1 cellular context compared by ENCODE assay signal in genomic region chr6:6586671-6587526, GRCh38.
TF ChIP-seq lines count a peak whose summit lies in the region.

No MANE protein-coding gene starts in this region.

TF ChIP-seq in GM23338, 12 proteins besides CTCF, POLR2A, EP300 and RAD21 (continued from another document):
- TF ChIP-seq, protein P1, sequence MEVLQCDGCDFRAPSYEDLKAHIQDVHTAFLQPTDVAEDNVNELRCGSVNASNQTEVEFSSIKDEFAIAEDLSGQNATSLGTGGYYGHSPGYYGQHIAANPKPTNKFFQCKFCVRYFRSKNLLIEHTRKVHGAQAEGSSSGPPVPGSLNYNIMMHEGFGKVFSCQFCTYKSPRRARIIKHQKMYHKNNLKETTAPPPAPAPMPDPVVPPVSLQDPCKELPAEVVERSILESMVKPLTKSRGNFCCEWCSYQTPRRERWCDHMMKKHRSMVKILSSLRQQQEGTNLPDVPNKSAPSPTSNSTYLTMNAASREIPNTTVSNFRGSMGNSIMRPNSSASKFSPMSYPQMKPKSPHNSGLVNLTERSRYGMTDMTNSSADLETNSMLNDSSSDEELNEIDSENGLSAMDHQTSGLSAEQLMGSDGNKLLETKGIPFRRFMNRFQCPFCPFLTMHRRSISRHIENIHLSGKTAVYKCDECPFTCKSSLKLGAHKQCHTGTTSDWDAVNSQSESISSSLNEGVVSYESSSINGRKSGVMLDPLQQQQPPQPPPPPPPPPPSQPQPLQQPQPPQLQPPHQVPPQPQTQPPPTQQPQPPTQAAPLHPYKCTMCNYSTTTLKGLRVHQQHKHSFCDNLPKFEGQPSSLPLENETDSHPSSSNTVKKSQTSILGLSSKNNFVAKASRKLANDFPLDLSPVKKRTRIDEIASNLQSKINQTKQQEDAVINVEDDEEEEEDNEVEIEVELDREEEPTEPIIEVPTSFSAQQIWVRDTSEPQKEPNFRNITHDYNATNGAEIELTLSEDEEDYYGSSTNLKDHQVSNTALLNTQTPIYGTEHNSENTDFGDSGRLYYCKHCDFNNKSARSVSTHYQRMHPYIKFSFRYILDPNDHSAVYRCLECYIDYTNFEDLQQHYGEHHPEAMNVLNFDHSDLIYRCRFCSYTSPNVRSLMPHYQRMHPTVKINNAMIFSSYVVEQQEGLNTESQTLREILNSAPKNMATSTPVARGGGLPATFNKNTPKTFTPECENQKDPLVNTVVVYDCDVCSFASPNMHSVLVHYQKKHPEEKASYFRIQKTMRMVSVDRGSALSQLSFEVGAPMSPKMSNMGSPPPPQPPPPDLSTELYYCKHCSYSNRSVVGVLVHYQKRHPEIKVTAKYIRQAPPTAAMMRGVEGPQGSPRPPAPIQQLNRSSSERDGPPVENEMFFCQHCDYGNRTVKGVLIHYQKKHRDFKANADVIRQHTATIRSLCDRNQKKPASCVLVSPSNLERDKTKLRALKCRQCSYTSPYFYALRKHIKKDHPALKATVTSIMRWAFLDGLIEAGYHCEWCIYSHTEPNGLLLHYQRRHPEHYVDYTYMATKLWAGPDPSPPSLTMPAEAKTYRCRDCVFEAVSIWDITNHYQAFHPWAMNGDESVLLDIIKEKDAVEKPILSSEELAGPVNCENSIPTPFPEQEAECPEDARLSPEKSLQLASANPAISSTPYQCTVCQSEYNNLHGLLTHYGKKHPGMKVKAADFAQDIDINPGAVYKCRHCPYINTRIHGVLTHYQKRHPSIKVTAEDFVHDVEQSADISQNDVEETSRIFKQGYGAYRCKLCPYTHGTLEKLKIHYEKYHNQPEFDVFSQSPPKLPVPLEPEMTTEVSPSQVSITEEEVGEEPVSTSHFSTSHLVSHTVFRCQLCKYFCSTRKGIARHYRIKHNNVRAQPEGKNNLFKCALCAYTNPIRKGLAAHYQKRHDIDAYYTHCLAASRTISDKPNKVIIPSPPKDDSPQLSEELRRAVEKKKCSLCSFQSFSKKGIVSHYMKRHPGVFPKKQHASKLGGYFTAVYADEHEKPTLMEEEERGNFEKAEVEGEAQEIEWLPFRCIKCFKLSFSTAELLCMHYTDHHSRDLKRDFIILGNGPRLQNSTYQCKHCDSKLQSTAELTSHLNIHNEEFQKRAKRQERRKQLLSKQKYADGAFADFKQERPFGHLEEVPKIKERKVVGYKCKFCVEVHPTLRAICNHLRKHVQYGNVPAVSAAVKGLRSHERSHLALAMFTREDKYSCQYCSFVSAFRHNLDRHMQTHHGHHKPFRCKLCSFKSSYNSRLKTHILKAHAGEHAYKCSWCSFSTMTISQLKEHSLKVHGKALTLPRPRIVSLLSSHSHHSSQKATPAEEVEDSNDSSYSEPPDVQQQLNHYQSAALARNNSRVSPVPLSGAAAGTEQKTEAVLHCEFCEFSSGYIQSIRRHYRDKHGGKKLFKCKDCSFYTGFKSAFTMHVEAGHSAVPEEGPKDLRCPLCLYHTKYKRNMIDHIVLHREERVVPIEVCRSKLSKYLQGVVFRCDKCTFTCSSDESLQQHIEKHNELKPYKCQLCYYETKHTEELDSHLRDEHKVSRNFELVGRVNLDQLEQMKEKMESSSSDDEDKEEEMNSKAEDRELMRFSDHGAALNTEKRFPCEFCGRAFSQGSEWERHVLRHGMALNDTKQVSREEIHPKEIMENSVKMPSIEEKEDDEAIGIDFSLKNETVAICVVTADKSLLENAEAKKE (CRISPR knock-in tag; IDR thresholded peaks at IDR 0.05): no peak
- TF ChIP-seq ZNF114 (CRISPR knock-in tag; IDR thresholded peaks at IDR 0.05) (no peak), POLR2AphosphoS5 (IDR thresholded peaks at IDR 0.05; ENCODE audit: low read depth) (no peak), STAT1 (IDR thresholded peaks at IDR 0.05; ENCODE audit: unreplicated experiment) (no peak), CREB1 (CRISPR knock-in tag; IDR thresholded peaks at IDR 0.05; ENCODE audit: low read depth) (no peak), EZH2phosphoT487 (IDR thresholded peaks at IDR 0.05; ENCODE audit: unreplicated experiment) (no peak), ZNF331 (CRISPR knock-in tag; IDR thresholded peaks at IDR 0.05; ENCODE audit: low read depth) (no peak), REST (IDR thresholded peaks at IDR 0.05; ENCODE audit: unreplicated experiment) (no peak)
